ENCODE assay signal across 1 cellular context in the genomic region with DNA sequence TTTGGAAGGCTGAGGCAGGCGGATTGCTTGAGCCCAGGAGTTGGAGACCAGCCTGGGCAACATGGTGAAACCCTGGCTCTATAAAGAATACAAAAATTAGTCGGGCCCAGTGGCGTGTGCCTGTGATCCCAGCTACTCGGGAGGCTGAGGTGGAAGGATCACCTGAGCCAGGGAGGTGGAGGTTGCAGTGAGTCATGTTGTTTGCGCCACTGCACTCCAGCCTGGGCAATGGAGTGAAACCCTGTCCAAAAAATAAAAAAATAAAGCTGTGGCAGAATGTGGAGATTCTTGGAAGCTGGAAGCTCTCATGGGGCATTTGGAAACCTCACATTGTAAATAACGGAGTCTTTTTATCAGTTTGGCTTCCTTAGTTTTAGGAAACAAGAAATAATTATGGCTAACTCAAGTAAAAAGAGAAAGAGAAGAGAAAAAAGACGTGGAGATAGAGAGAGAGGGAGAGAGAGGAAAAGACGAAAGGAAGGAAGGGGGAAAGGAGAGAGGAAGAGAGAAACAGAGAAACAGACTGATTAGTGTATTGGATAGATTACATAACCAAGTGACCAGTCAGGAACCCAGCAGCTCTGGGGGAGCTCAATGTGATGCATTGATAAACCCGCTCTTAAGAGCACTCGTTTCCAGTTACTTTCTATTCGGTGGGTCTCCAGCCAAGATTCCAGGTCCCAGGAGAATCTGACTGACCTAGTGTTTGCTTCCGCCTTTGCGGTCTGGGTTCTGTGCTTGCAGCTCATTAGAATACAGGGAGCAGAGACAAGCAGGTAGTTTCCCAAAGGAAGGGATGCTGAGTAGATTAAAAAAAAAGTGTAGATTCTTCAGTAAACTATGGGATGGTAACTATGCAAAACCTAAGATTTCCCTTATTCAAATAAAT.
A peak's percentile ranks its signal among the peaks of the same experiment; 100 is the strongest.
TF ChIP-seq lines count a peak whose summit lies in the region.

No MANE protein-coding gene starts in this region.

TF ChIP-seq in GM12878, 131 proteins besides CTCF, POLR2A, EP300 and RAD21:
- 0 out of 2 replicates have a peak, but pooled peaks have one; percentile 15 for TF ChIP-seq EED (IDR thresholded peaks at IDR 0.05; ENCODE audit: low read depth)
- TF ChIP-seq RUNX3 (IDR thresholded peaks at IDR 0.05; ENCODE audit: low read length) = peak; percentile 66
- TF ChIP-seq CBFB (IDR thresholded peaks at IDR 0.05; ENCODE audit: low read depth) = peak; percentile 11; the same call in 1 of the 2 replicates
- no peak for TF ChIP-seq CBX5 (IDR thresholded peaks at IDR 0.05; ENCODE audit: low read depth)
- peak; percentile 9 for TF ChIP-seq MEF2B (IDR thresholded peaks at IDR 0.05; ENCODE audit: partially characterized antibody, poor library complexity, severe bottlenecking)
- TF ChIP-seq, protein P1, sequence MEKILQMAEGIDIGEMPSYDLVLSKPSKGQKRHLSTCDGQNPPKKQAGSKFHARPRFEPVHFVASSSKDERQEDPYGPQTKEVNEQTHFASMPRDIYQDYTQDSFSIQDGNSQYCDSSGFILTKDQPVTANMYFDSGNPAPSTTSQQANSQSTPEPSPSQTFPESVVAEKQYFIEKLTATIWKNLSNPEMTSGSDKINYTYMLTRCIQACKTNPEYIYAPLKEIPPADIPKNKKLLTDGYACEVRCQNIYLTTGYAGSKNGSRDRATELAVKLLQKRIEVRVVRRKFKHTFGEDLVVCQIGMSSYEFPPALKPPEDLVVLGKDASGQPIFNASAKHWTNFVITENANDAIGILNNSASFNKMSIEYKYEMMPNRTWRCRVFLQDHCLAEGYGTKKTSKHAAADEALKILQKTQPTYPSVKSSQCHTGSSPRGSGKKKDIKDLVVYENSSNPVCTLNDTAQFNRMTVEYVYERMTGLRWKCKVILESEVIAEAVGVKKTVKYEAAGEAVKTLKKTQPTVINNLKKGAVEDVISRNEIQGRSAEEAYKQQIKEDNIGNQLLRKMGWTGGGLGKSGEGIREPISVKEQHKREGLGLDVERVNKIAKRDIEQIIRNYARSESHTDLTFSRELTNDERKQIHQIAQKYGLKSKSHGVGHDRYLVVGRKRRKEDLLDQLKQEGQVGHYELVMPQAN (conservative IDR thresholded peaks at IDR 0.05) = no peak
- TF ChIP-seq IKZF2 (IDR thresholded peaks at IDR 0.05) = peak in 1 of 2 experiments; percentile 8; a peak in 2 of 4 replicates
- no peak for TF ChIP-seq WRNIP1 (IDR thresholded peaks at IDR 0.05; ENCODE audit: borderline replicate concordance, low read depth, low read length)
